ENCODE assay signal across 8 cellular contexts in genomic region chr1:46303872-46304326, GRCh38. TPM values are rescaled to one million over a fixed set of nuclear protein-coding genes. Genes with fewer than 3 reads are reported as not detected.
DNase-seq lines count a peak whose midpoint lies in the region; ATAC-seq and TF ChIP-seq lines count a peak whose summit lies in the region.

No MANE protein-coding gene starts in this region.

- ATAC-seq in CD4-positive, CD25-positive, alpha-beta regulatory T cell (ENCODE audit: low read depth in 2 of 2) = no peak
- no peak for ATAC-seq in HG03159 (IDR thresholded peaks at IDR 0.05; ENCODE audit: unreplicated experiment)

- H3K36me3 Mint-ChIP-seq in CD4-positive, CD25-positive, alpha-beta regulatory T cell = peaks cover 14% of the 10 kb centered on the region
- H3K36me3 Mint-ChIP-seq in nephron progenitor cell (ENCODE audit: low read depth) = peaks cover 25% of the 10 kb centered on the region

- peaks cover 25 to 70% (median 46%) of the 10 kb centered on the region in 4 donors for H3K4me1 Mint-ChIP-seq in CD4-positive, CD25-positive, alpha-beta regulatory T cell
- H3K4me1 Mint-ChIP-seq in nephron progenitor cell = peaks cover 56% of the 10 kb centered on the region

- H3K27me3 Mint-ChIP-seq in CD4-positive, CD25-positive, alpha-beta regulatory T cell = no peaks in the 10 kb centered on the region
- H3K27me3 Mint-ChIP-seq in nephron progenitor cell (ENCODE audit: low read depth, poor library complexity) = no peaks in the 10 kb centered on the region

- no peaks in the 10 kb centered on the region for H3K27me3 ChIP-seq in CD4-positive, CD25-positive, alpha-beta regulatory T cell (ENCODE audit: control insufficient read depth, insufficient read depth, low read length)
- no peaks in the 10 kb centered on the region for H3K27me3 ChIP-seq in ectodermal cell (ENCODE audit: control insufficient read depth, insufficient read depth, low read length, poor library complexity, severe bottlenecking)

- H3K4me3 ChIP-seq in CD4-positive, CD25-positive, alpha-beta regulatory T cell (ENCODE audit: low read depth, low read length) = peak overlapping the region; percentile 96
- peak overlapping the region; percentile 71 for H3K4me3 ChIP-seq in ectodermal cell (ENCODE audit: insufficient read depth, low read depth, low read length)

- H3K9me3 ChIP-seq in CD4-positive, CD25-positive, alpha-beta regulatory T cell (ENCODE audit: control insufficient read depth in 2 of 2, low read length in 2 of 2) = no peaks in the 10 kb centered on the region
- H3K9me3 ChIP-seq in ectodermal cell (ENCODE audit: control insufficient read depth, low read length) = no peaks in the 10 kb centered on the region

- H3K36me3 ChIP-seq in CD4-positive, CD25-positive, alpha-beta regulatory T cell (ENCODE audit: control insufficient read depth, insufficient read depth, low read length) = peaks cover 3% of the 10 kb centered on the region
- H3K36me3 ChIP-seq in ectodermal cell (ENCODE audit: control insufficient read depth, insufficient read depth, low read length) = no peaks in the 10 kb centered on the region

- 0 to 1% methylated on average over 14 of the region's 14 CpGs for WGBS in ectodermal cell, 2 experiments

- peak overlapping the region; percentile 85 for H3K27ac ChIP-seq in CD4-positive, CD25-positive, alpha-beta regulatory T cell (ENCODE audit: insufficient read depth, low read length, poor library complexity, severe bottlenecking)
- H3K27ac ChIP-seq in ectodermal cell (ENCODE audit: insufficient read depth, low read depth, low read length, poor library complexity, severe bottlenecking) = peak overlapping the region; percentile 97

- no peak for TF ChIP-seq CTCF in nephron progenitor cell (IDR thresholded peaks at IDR 0.05)

- H3K27ac Mint-ChIP-seq in CD4-positive, CD25-positive, alpha-beta regulatory T cell = peak overlapping the region; percentile 98 to 99 (median 99)
- peak overlapping the region; percentile 100 for H3K27ac Mint-ChIP-seq in nephron progenitor cell

- H3K4me3 Mint-ChIP-seq in CD4-positive, CD25-positive, alpha-beta regulatory T cell = peak overlapping the region; percentile 95 to 99 (median 98)
- H3K4me3 Mint-ChIP-seq in nephron progenitor cell = peak overlapping the region; percentile 99

- no peaks in the 10 kb centered on the region for H3K9me3 Mint-ChIP-seq in CD4-positive, CD25-positive, alpha-beta regulatory T cell
- no peaks in the 10 kb centered on the region for H3K9me3 Mint-ChIP-seq in nephron progenitor cell

- H3K4me1 ChIP-seq in CD4-positive, CD25-positive, alpha-beta regulatory T cell (ENCODE audit: control insufficient read depth, insufficient read depth, low read length, poor library complexity, severe bottlenecking) = peaks cover 48% of the 10 kb centered on the region
- H3K4me1 ChIP-seq in ectodermal cell (ENCODE audit: control insufficient read depth, insufficient read depth, low read length) = peaks cover 1% of the 10 kb centered on the region

- peak in 1 of 3 donors; percentile 25 for DNase-seq in CD4-positive, CD25-positive, alpha-beta regulatory T cell
- DNase-seq in M059J (ENCODE audit: low read depth) = peak; percentile 25
- DNase-seq in nephron progenitor cell = no peak
- DNase-seq in NOMO-1 treated with DMSO at 0.1 percent for 48 hours (lab: John Stamatoyannopoulos, UW; ENCODE audit: unreplicated experiment) = no peak
- DNase-seq in stimulated activated CD4-positive, alpha-beta T cell treated with anti-CD3 and anti-CD28 coated beads, Interleukin-15, amount 100 ng/mL, for 24 hours = no peak
- no peak for DNase-seq in GOT3 (lab: John Stamatoyannopoulos, UW)

RNA-seq across cellular contexts. Expression of gene UQCRH, which starts 0.4 kb away (rescaled TPM):
- total RNA-seq in CD4-positive, CD25-positive, alpha-beta regulatory T cell = 120 TPM
- polyA plus RNA-seq in CD4-positive, CD25-positive, alpha-beta regulatory T cell = 100 to 1,000 TPM; 299 to 357 (median 342) TPM
- 459 and 652 TPM in 2 replicates for total RNA-seq in M059J (2014; rRNA removed; shearing (Covaris generic))
- polyA plus RNA-seq in ectodermal cell (2013, experiment 1 of 4) = 471 TPM
- 489 TPM for polyA plus RNA-seq in ectodermal cell (2013, experiment 2 of 4)
- 455 TPM for polyA plus RNA-seq in ectodermal cell (2013, experiment 3 of 4)
- 507 TPM for polyA plus RNA-seq in ectodermal cell (2013, experiment 4 of 4)

RNA-seq across cellular contexts. Expression of gene LRRC41, which starts 0.5 kb away (rescaled TPM):
- 35.0 TPM for total RNA-seq in CD4-positive, CD25-positive, alpha-beta regulatory T cell
- 10 to 100 TPM; 45.8 to 51.3 (median 50.7) TPM for polyA plus RNA-seq in CD4-positive, CD25-positive, alpha-beta regulatory T cell
- total RNA-seq in M059J (2014; rRNA removed; shearing (Covaris generic)) = 61.9 and 74.4 TPM in 2 replicates
- 81.1 TPM for polyA plus RNA-seq in ectodermal cell (2013, experiment 1 of 4)
- polyA plus RNA-seq in ectodermal cell (2013, experiment 2 of 4) = 80.4 TPM
- 57.3 TPM for polyA plus RNA-seq in ectodermal cell (2013, experiment 3 of 4)
- 64.8 TPM for polyA plus RNA-seq in ectodermal cell (2013, experiment 4 of 4)

RNA-seq across cellular contexts. Expression of gene NSUN4, which starts 36.7 kb away (rescaled TPM):
- total RNA-seq in CD4-positive, CD25-positive, alpha-beta regulatory T cell = 33.4 TPM
- polyA plus RNA-seq in CD4-positive, CD25-positive, alpha-beta regulatory T cell = 10 to 100 TPM; 10.8 to 19.6 (median 15.7) TPM
- 12.2 and 15.8 TPM in 2 replicates for total RNA-seq in M059J (2014; rRNA removed; shearing (Covaris generic))
- polyA plus RNA-seq in ectodermal cell (2013, experiment 1 of 4) = 18.2 TPM
- polyA plus RNA-seq in ectodermal cell (2013, experiment 2 of 4) = 19.2 TPM
- polyA plus RNA-seq in ectodermal cell (2013, experiment 3 of 4) = 17.1 TPM
- polyA plus RNA-seq in ectodermal cell (2013, experiment 4 of 4) = 15.8 TPM

RNA-seq across cellular contexts. Expression of gene RAD54L, which starts 56.3 kb away (rescaled TPM):
- total RNA-seq in CD4-positive, CD25-positive, alpha-beta regulatory T cell = 0.67 TPM
- polyA plus RNA-seq in CD4-positive, CD25-positive, alpha-beta regulatory T cell = 1 to 10 TPM in 1 of 4 donors, under 1 TPM in 2, not detected in 1; 0.13 to 1.7 (median 0.16) TPM
- 9.8 and 24.2 TPM in 2 replicates for total RNA-seq in M059J (2014; rRNA removed; shearing (Covaris generic))
- polyA plus RNA-seq in ectodermal cell (2013, experiment 1 of 4) = 51.8 TPM
- polyA plus RNA-seq in ectodermal cell (2013, experiment 2 of 4) = 44.5 TPM
- polyA plus RNA-seq in ectodermal cell (2013, experiment 3 of 4) = 30.7 TPM
- polyA plus RNA-seq in ectodermal cell (2013, experiment 4 of 4) = 33.2 TPM
